1 cellular context compared by ENCODE assay signal in genomic region chr11:46618789-46619188, GRCh38.
TF ChIP-seq lines count a peak whose summit lies in the region.

No MANE protein-coding gene starts in this region.

TF ChIP-seq in SK-N-SH, 30 proteins besides CTCF, POLR2A, EP300 and RAD21 (continued from another document):
- TF ChIP-seq FOXM1 (IDR thresholded peaks at IDR 0.05; ENCODE audit: low read depth), result no peak
- no peak for TF ChIP-seq TAF1 (IDR thresholded peaks at IDR 0.05; ENCODE audit: borderline replicate concordance, low read depth, low read length)
- TF ChIP-seq, protein P1, sequence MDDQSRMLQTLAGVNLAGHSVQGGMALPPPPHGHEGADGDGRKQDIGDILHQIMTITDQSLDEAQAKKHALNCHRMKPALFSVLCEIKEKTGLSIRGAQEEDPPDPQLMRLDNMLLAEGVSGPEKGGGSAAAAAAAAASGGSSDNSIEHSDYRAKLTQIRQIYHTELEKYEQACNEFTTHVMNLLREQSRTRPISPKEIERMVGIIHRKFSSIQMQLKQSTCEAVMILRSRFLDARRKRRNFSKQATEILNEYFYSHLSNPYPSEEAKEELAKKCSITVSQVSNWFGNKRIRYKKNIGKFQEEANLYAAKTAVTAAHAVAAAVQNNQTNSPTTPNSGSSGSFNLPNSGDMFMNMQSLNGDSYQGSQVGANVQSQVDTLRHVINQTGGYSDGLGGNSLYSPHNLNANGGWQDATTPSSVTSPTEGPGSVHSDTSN (IDR thresholded peaks at IDR 0.05), result no peak
- TF ChIP-seq, protein P2, sequence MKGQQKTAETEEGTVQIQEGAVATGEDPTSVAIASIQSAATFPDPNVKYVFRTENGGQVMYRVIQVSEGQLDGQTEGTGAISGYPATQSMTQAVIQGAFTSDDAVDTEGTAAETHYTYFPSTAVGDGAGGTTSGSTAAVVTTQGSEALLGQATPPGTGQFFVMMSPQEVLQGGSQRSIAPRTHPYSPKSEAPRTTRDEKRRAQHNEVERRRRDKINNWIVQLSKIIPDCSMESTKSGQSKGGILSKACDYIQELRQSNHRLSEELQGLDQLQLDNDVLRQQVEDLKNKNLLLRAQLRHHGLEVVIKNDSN (IDR thresholded peaks at IDR 0.05; ENCODE audit: borderline replicate concordance, low read depth), result no peak
- TF ChIP-seq GATA2 (CRISPR knock-in tag; IDR thresholded peaks at IDR 0.05), result no peak
- TF ChIP-seq ELF1 (IDR thresholded peaks at IDR 0.05), result no peak
- no peak for TF ChIP-seq EZH2phosphoT487 (IDR thresholded peaks at IDR 0.05; ENCODE audit: borderline replicate concordance, low read depth)
